ENCODE assay signal across 2 cellular contexts in genomic region chr11:126366823-126367654, GRCh38.
TF ChIP-seq lines count a peak whose summit lies in the region.

No MANE protein-coding gene starts in this region.

TF ChIP-seq in K562, 482 proteins besides CTCF, POLR2A, EP300 and RAD21:
- TF ChIP-seq ZNF263 (CRISPR knock-in tag; IDR thresholded peaks at IDR 0.05; ENCODE audit: borderline replicate concordance): peak; percentile 63; the same call in 1 of the 2 replicates
TF ChIP-seq in K562: peak in this region for 1; not testable (repeated sequence) for 481.

TF ChIP-seq in HepG2, 621 proteins besides CTCF, POLR2A, EP300 and RAD21:
- TF ChIP-seq ZNF263 (CRISPR knock-in tag; IDR thresholded peaks at IDR 0.05): peak; percentile 97
